Comparison of ENCODE assay signal across 8 cellular contexts in genomic region chr17:37743875-37744632, GRCh38. TPM values are rescaled to one million over a fixed set of nuclear protein-coding genes. Genes with fewer than 3 reads are reported as not detected.
DNase-seq lines count a peak whose midpoint lies in the region; ATAC-seq and TF ChIP-seq lines count a peak whose summit lies in the region.

No MANE protein-coding gene starts in this region.

- CTCF ChIA-PET in Panc1 (lab: Charles Lee): no interaction called here

- H3K27me3 ChIP-seq in Panc1 (ENCODE audit: control insufficient read depth, insufficient read depth, low read length): peaks cover 18% of the 10 kb centered on the region
- H3K27me3 ChIP-seq in iPS DF 6.9 (ENCODE audit: control insufficient read depth, insufficient read depth, low read length): peaks cover 78% of the 10 kb centered on the region
- peaks cover 24 to 99% (median 88%) of the 10 kb centered on the region in 7 donors for H3K27me3 ChIP-seq in spleen (replicated peaks in 1 of 7)
- H3K27me3 ChIP-seq in uterus: peaks cover 8 to 63% of the 10 kb centered on the region in 2 donors

- H3K27ac ChIP-seq in Panc1 (ENCODE audit: low read length): no peak overlapping the region
- H3K27ac ChIP-seq in iPS DF 6.9 (ENCODE audit: low read length): no peak overlapping the region
- no peak overlapping the region for H3K27ac ChIP-seq in spleen
- no peak overlapping the region for H3K27ac ChIP-seq in uterus

- in situ Hi-C loops in Panc1 (cut with HindIII; ENCODE audit: low pct_unique_long_range_greater_than_20kb, low sequenced_read_pairs): no loop called here

- TF ChIP-seq POLR2A in spleen (IDR thresholded peaks at IDR 0.05) (no peak), uterus (IDR thresholded peaks at IDR 0.05) (no peak)

- no peak for DNase-seq in T-helper 2 cell treated with Interferon-gamma antibody and Interleukin-4, amounts not matched to agents 5 μg/mL and 100 μg/mL, for 36 hours (ENCODE audit: low spot score)
- DNase-seq in T-helper 2 cell: no peak
- DNase-seq in Panc1 (ENCODE audit: low read depth, low spot score): no peak
- no peak for DNase-seq in iPS DF 6.9 (ENCODE audit: low read depth, low spot score)
- no peak for DNase-seq in spleen
- no peak for DNase-seq in uterus

- H3K36me3 Mint-ChIP-seq in T-helper 2 cell treated with Interferon-gamma antibody and Interleukin-4, amounts not matched to agents 5 μg/mL and 100 μg/mL, for 36 hours (ENCODE audit: low read depth): peaks cover 3% of the 10 kb centered on the region

- no CpG with 5 or more reads among the region's 61 CpGs for WGBS in iPS DF 6.9 (ENCODE audit: insufficient coverage, insufficient read length)
- WGBS in spleen, 5 donors: 3 to 4% (median 3%) methylated on average over 10 to 61 of the region's 61 CpGs

- intact Hi-C loops in Panc1 (cut with micrococcal nuclease; ENCODE audit: unreplicated experiment) (no loop called here), spleen (cut with DNase I; ENCODE audit: low total_unique reads) (no loop called here), uterus (cut with DNase I; ENCODE audit: low total_unique reads) (no loop called here)

- H3K36me3 ChIP-seq in Panc1 (ENCODE audit: control insufficient read depth, insufficient read depth, low read length): no peaks in the 10 kb centered on the region; the same call in none of the 2 replicates
- no peaks in the 10 kb centered on the region for H3K36me3 ChIP-seq in iPS DF 6.9 (ENCODE audit: control insufficient read depth, insufficient read depth, low read length)
- no peaks in the 10 kb centered on the region for H3K36me3 ChIP-seq in spleen
- H3K36me3 ChIP-seq in uterus: no peaks in the 10 kb centered on the region

- peaks cover 82% of the 10 kb centered on the region for H3K27me3 Mint-ChIP-seq in T-helper 2 cell treated with Interferon-gamma antibody and Interleukin-4, amounts not matched to agents 5 μg/mL and 100 μg/mL, for 36 hours (ENCODE audit: low read depth)

- TF ChIP-seq CTCF in Panc1 (IDR thresholded peaks at IDR 0.05) (no peak), spleen (IDR thresholded peaks at IDR 0.05 in 8 of 11, conservative IDR thresholded peaks at IDR 0.05 in 3 of 11) (no peak), uterus (IDR thresholded peaks at IDR 0.05) (no peak)

- POLR2A ChIA-PET in Panc1 (lab: Charles Lee): no interaction called here

- peak overlapping the region; percentile 52 for H3K4me3 Mint-ChIP-seq in T-helper 2 cell treated with Interferon-gamma antibody and Interleukin-4, amounts not matched to agents 5 μg/mL and 100 μg/mL, for 36 hours

- H3K27ac Mint-ChIP-seq in T-helper 2 cell treated with Interferon-gamma antibody and Interleukin-4, amounts not matched to agents 5 μg/mL and 100 μg/mL, for 36 hours: peak overlapping the region; percentile 32

- H3K9me3 ChIP-seq in Panc1 (ENCODE audit: control insufficient read depth, insufficient read depth, low read depth, low read length) (no peaks in the 10 kb centered on the region), iPS DF 6.9 (ENCODE audit: control insufficient read depth, insufficient read depth, low read length) (no peaks in the 10 kb centered on the region), spleen (no peaks in the 10 kb centered on the region), uterus (no peaks in the 10 kb centered on the region)

- BruUV-seq in Panc1 (replicated peaks; lab: Mats Ljungman, UMichigan): no TSS peak

- H3K4me3 ChIP-seq in Panc1 (ENCODE audit: low read depth in 2 of 2, low read length in 2 of 2) (no peak overlapping the region), iPS DF 6.9 (ENCODE audit: low read length) (peak overlapping the region; percentile 3; the same call in 1 of the 2 replicates), spleen (peak overlapping the region in 7 of 8 donors; percentile 3 to 59 (median 32)), uterus (peak overlapping the region in 1 of 2 donors; percentile 13)

- H3K4me1 ChIP-seq in Panc1 (ENCODE audit: control insufficient read depth, insufficient read depth, low read length) (no peaks in the 10 kb centered on the region), iPS DF 6.9 (ENCODE audit: control insufficient read depth, insufficient read depth, low read length) (no peaks in the 10 kb centered on the region; the same call in 1 of the 2 replicates), spleen (peaks cover 33 to 54% (median 44%) of the 10 kb centered on the region in 6 donors), uterus (peaks cover 0 to 26% of the 10 kb centered on the region in 2 donors)

- 0 out of 2 replicates have a peak, but pooled peaks have one; percentile 13 for ATAC-seq in Panc1
- no peak for ATAC-seq in HG03521 (IDR thresholded peaks at IDR 0.05; ENCODE audit: unreplicated experiment)
- no peak for ATAC-seq in HG02870 (IDR thresholded peaks at IDR 0.05; ENCODE audit: unreplicated experiment)

- peaks cover 21% of the 10 kb centered on the region for H3K4me1 Mint-ChIP-seq in T-helper 2 cell treated with Interferon-gamma antibody and Interleukin-4, amounts not matched to agents 5 μg/mL and 100 μg/mL, for 36 hours (ENCODE audit: low read depth)

- H3K9me3 Mint-ChIP-seq in T-helper 2 cell treated with Interferon-gamma antibody and Interleukin-4, amounts not matched to agents 5 μg/mL and 100 μg/mL, for 36 hours: no peaks in the 10 kb centered on the region

RNA-seq across cellular contexts. Expression of gene HNF1B, which starts 0.8 kb away (rescaled TPM):
- total RNA-seq in Panc1 (2021; ENCODE audit: unreplicated experiment): not detected
- polyA plus RNA-seq in Panc1 (2012; ENCODE audit: insufficient read length): not detected
- total RNA-seq in spleen: not detected
- polyA plus RNA-seq in spleen: under 1 TPM; 0.06 to 0.12 (median 0.07) TPM
- total RNA-seq in uterus: 1 to 10 TPM in 1 of 4 donors, under 1 TPM in 1, not detected in 2; 0.29 to 1.5 TPM

Comparison
In these comparisons a context has a peak if more than half of its experiments do, and no peak if none do; other contexts are left out.
1. H3K4me3 ChIP-seq: peak in iPS DF 6.9 (single experiment) and spleen (7 of 8); none in Panc1 (0 of 2).